Comparison of ENCODE assay signal across 18 cellular contexts in the genomic region with DNA sequence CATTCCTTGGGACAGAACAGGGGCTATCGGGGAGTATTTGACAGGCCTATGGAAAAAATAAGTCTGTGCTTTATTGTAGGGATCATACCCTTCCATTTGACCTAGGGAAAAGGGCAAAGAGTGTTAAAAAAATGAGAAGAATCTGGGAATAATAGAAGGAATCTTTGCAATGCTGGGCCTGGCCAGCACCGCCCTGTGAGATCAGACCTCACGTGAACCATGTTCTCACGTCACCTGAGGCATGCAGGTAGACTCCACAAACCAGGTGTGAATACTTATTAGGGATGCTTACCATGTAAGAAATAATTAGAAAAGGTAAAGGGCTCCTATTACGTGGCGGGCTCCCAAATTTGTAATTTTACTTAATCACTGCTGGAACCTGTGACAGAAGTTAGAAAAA.
DNase-seq lines count a peak whose midpoint lies in the region; ATAC-seq, FAIRE-seq and TF ChIP-seq lines count a peak whose summit lies in the region.
"Had no signal": no experiment of that assay in that cellular context is flagged by ENCODE, and none has a peak within 500 bp of the region (broad histone marks: within the 10 kb centered on the region; RNA-seq: fewer than 3 reads in every experiment).

No MANE protein-coding gene starts in this region.

- H3K9me3 ChIP-seq in HUES48 (ENCODE audit: control insufficient read depth, insufficient read depth, low read length) = no peaks in the 10 kb centered on the region
- no peaks in the 10 kb centered on the region for H3K9me3 ChIP-seq in left lung
- no peaks in the 10 kb centered on the region for H3K9me3 ChIP-seq in stomach
- H3K9me3 ChIP-seq: SJCRH30 had no signal

- no peak for FAIRE-seq in bronchial epithelial cell (lab: Jason Lieb, UNC)
- FAIRE-seq: GM12878, GM18507 had no signal

- no peaks in the 10 kb centered on the region for H3K36me3 ChIP-seq in HUES48 (ENCODE audit: control insufficient read depth, insufficient read depth, low read length)
- H3K36me3 ChIP-seq in bronchial epithelial cell (ENCODE audit: control insufficient read depth, insufficient read depth, low read length) = no peaks in the 10 kb centered on the region
- H3K36me3 ChIP-seq in left lung = no peaks in the 10 kb centered on the region
- H3K36me3 ChIP-seq in stomach = no peaks in the 10 kb centered on the region
- H3K36me3 ChIP-seq: SJCRH30 had no signal

- peak overlapping the region; percentile 35; the same call in 1 of the 2 replicates for H3K9ac ChIP-seq in HUES48 (ENCODE audit: low read depth, low read length)
- H3K9ac ChIP-seq: GM23248 had no signal

- H3K4me1 ChIP-seq in HUES48 (ENCODE audit: control insufficient read depth, insufficient read depth, low read length) = peaks cover 25% of the 10 kb centered on the region
- H3K4me1 ChIP-seq in left lung = no peaks in the 10 kb centered on the region
- H3K4me1 ChIP-seq in stomach = peaks cover 17 to 32% (median 27%) of the 10 kb centered on the region in 4 donors
- H3K4me1 ChIP-seq: SJCRH30 had no signal

- no peak for TF ChIP-seq POLR2A in stomach (IDR thresholded peaks at IDR 0.05)

- peaks cover 4% of the 10 kb centered on the region; the same call in 1 of the 2 replicates for H3K27me3 ChIP-seq in HUES48 (ENCODE audit: control insufficient read depth, insufficient read depth, low read length)
- no peaks in the 10 kb centered on the region for H3K27me3 ChIP-seq in bronchial epithelial cell (ENCODE audit: control insufficient read depth, insufficient read depth, low read length)
- no peaks in the 10 kb centered on the region for H3K27me3 ChIP-seq in left lung
- no peaks in the 10 kb centered on the region for H3K27me3 ChIP-seq in stomach
- H3K27me3 ChIP-seq: SJCRH30 had no signal

- peak overlapping the region; percentile 23; the same call in 1 of the 2 replicates for H3K4me3 ChIP-seq in HUES48 (ENCODE audit: low read depth, low read length)
- H3K4me3 ChIP-seq in bronchial epithelial cell (ENCODE audit: low read depth, low read length) = no peak overlapping the region
- no peak overlapping the region for H3K4me3 ChIP-seq in left lung
- H3K4me3 ChIP-seq in stomach = no peak overlapping the region
- H3K4me3 ChIP-seq: GM12878, GM23248, SJCRH30 had no signal

- no peak for TF ChIP-seq EP300 in stomach (IDR thresholded peaks at IDR 0.05)

- WGBS in stomach, 5 donors = 54 to 77% (median 72%) methylated on average over 6 of the region's 6 CpGs

- DNase-seq in bronchial epithelial cell (ENCODE audit: low read depth) (peak; percentile 8), left lung (no peak), stomach (no peak), DMS 273 (lab: John Stamatoyannopoulos, UW; ENCODE audit: unreplicated experiment) (no peak), NCI-H187 treated with DMSO at 0.1 percent for 48 hours (lab: John Stamatoyannopoulos, UW) (no peak), NCI-H1694 treated with DMSO at 0.1 percent for 48 hours (lab: John Stamatoyannopoulos, UW) (no peak)
- DNase-seq: DMS79 treated with DMSO at 0.1 percent for 48 hours, GM23248, NCI-H1436 treated with DMSO at 0.1 percent for 48 hours, NCI-H2081 treated with DMSO at 0.1 percent for 48 hours, NCI-H510A, NCI-H774, PC-3, SJCRH30 had no signal

- ATAC-seq in left lung = peak; percentile 57
- no peak for ATAC-seq in HG03442 (IDR thresholded peaks at IDR 0.05; ENCODE audit: unreplicated experiment)
- ATAC-seq: GM12878, PC-3 had no signal

- H3K27ac ChIP-seq in HUES48 (ENCODE audit: low read depth, low read length) = peak overlapping the region; percentile 74
- H3K27ac ChIP-seq in left lung = no peak overlapping the region
- peak overlapping the region in 4 of 5 donors; percentile 3 to 51 (median 40) for H3K27ac ChIP-seq in stomach
- H3K27ac ChIP-seq: GM23248, SJCRH30 had no signal

- intact Hi-C loops in left lung (cut with DNase I) = no loop called here
- intact Hi-C loops in stomach (cut with DNase I; ENCODE audit: low total_unique reads) = no loop called here

- TF ChIP-seq CTCF in bronchial epithelial cell (IDR thresholded peaks at IDR 0.05; ENCODE audit: insufficient read depth, low read length, severe bottlenecking) (no peak), left lung (IDR thresholded peaks at IDR 0.05) (no peak), stomach (IDR thresholded peaks at IDR 0.05) (no peak)

Comparison
In these comparisons a context has a peak if more than half of its experiments do, and no peak if none do; other contexts are left out.
1. H3K27ac ChIP-seq: peak in HUES48 (single experiment) and stomach (4 of 5); none in left lung (0 of 2).